ENCODE assay signal across 8 cellular contexts in genomic region chr6:26026833-26027490, GRCh38.
DNase-seq lines count a peak whose midpoint lies in the region; TF ChIP-seq lines count a peak whose summit lies in the region.

No MANE protein-coding gene starts in this region.

- H3K36me3 Mint-ChIP-seq in HFFc6 (ENCODE audit: low read depth): no peaks in the 10 kb centered on the region
- peaks cover 4% of the 10 kb centered on the region for H3K36me3 Mint-ChIP-seq in activated naive CD4-positive, alpha-beta T cell treated with anti-CD3 and anti-CD28 coated beads, Interleukin-2, amount 10 ng/mL, durations not matched to agents 7 days and 5 days

- CTCF ChIA-PET in activated naive CD4-positive, alpha-beta T cell treated with anti-CD3 and anti-CD28 coated beads, Interleukin-2, amount 10 ng/mL, durations not matched to agents 7 days and 5 days (lab: Charles Lee): interaction anchor here (1.1 to 2.3 kb wide), 5 partner anchors 10 to 36 kb away, joined by 3 to 26 read pairs (median 6); a partner anchor contains a TSS

- peak overlapping the region; percentile 89 for H3K4me3 Mint-ChIP-seq in HFFc6
- peak overlapping the region; percentile 77 for H3K4me3 Mint-ChIP-seq in activated naive CD4-positive, alpha-beta T cell treated with anti-CD3 and anti-CD28 coated beads, Interleukin-2, amount 10 ng/mL, durations not matched to agents 7 days and 5 days

- peak overlapping the region; percentile 94 for H3K4me2 ChIP-seq in osteoblast (ENCODE audit: insufficient read depth, low read length)

- no peaks in the 10 kb centered on the region for H3K79me2 ChIP-seq in osteoblast (ENCODE audit: insufficient read depth, low read length)

- H3K4me1 Mint-ChIP-seq in HFFc6 (ENCODE audit: low read depth): peaks cover 83% of the 10 kb centered on the region
- H3K4me1 Mint-ChIP-seq in activated naive CD4-positive, alpha-beta T cell treated with anti-CD3 and anti-CD28 coated beads, Interleukin-2, amount 10 ng/mL, durations not matched to agents 7 days and 5 days: peaks cover 84% of the 10 kb centered on the region

- peak overlapping the region; percentile 92 for H3K27ac Mint-ChIP-seq in HFFc6
- H3K27ac Mint-ChIP-seq in activated naive CD4-positive, alpha-beta T cell treated with anti-CD3 and anti-CD28 coated beads, Interleukin-2, amount 10 ng/mL, durations not matched to agents 7 days and 5 days: peak overlapping the region; percentile 99

- H3K9me3 ChIP-seq in osteoblast (ENCODE audit: low read depth, low read length) (no peaks in the 10 kb centered on the region), tibial nerve (no peaks in the 10 kb centered on the region)

- H4K20me1 ChIP-seq in osteoblast (ENCODE audit: insufficient read depth, low read length): no peaks in the 10 kb centered on the region

- no peaks in the 10 kb centered on the region for H3K27me3 ChIP-seq in osteoblast (ENCODE audit: insufficient read depth, low read length)
- H3K27me3 ChIP-seq in tibial nerve: no peaks in the 10 kb centered on the region

- TF ChIP-seq POLR2A in tibial nerve (IDR thresholded peaks at IDR 0.05): peak; percentile 92

- H3K4me3 ChIP-seq in osteoblast (ENCODE audit: insufficient read depth, low read length): peak overlapping the region; percentile 82
- peak overlapping the region; percentile 37 to 70 (median 64) for H3K4me3 ChIP-seq in tibial nerve

- 0 to 1% methylated on average over 42 to 44 of the region's 44 CpGs for WGBS in tibial nerve, 2 donors

- peak overlapping the region; percentile 95 for H3K27ac ChIP-seq in osteoblast (ENCODE audit: low read depth, low read length)
- peak overlapping the region; percentile 81 to 98 (median 91) for H3K27ac ChIP-seq in tibial nerve

- no peaks in the 10 kb centered on the region for H3K9me3 Mint-ChIP-seq in HFFc6
- no peaks in the 10 kb centered on the region for H3K9me3 Mint-ChIP-seq in activated naive CD4-positive, alpha-beta T cell treated with anti-CD3 and anti-CD28 coated beads, Interleukin-2, amount 10 ng/mL, durations not matched to agents 7 days and 5 days

- DNase-seq in GM03348 (ENCODE audit: low spot score): peak; percentile 80
- peak; percentile 90 for DNase-seq in HFFc6
- DNase-seq in NCI-H1048 (lab: John Stamatoyannopoulos, UW): peak; percentile 96
- DNase-seq in SK-N-DZ (ENCODE audit: low spot score): peak; percentile 96
- peak; percentile 95 for DNase-seq in activated naive CD4-positive, alpha-beta T cell treated with anti-CD3 and anti-CD28 coated beads, Interleukin-2, amount 10 ng/mL, durations not matched to agents 7 days and 5 days
- peak; percentile 84 for DNase-seq in globus pallidus (ENCODE audit: low spot score)
- DNase-seq in osteoblast (ENCODE audit: insufficient read length, low spot score, missing footprints): no peak
- peak; percentile 88 to 96 for DNase-seq in tibial nerve (ENCODE audit: low spot score in 2 of 2)

- no peaks in the 10 kb centered on the region for H3K36me3 ChIP-seq in osteoblast (ENCODE audit: insufficient read depth, low read length)
- no peaks in the 10 kb centered on the region for H3K36me3 ChIP-seq in tibial nerve

- H3K4me1 ChIP-seq in osteoblast (ENCODE audit: insufficient read depth, low read length) (peaks cover 18% of the 10 kb centered on the region), tibial nerve (peaks cover 0 to 29% (median 4%) of the 10 kb centered on the region in 4 donors)

- peak overlapping the region; percentile 80 for H2AFZ ChIP-seq in osteoblast (ENCODE audit: low read length)

- peaks cover 13% of the 10 kb centered on the region for H3K27me3 Mint-ChIP-seq in HFFc6 (ENCODE audit: insufficient read depth)
- no peaks in the 10 kb centered on the region for H3K27me3 Mint-ChIP-seq in activated naive CD4-positive, alpha-beta T cell treated with anti-CD3 and anti-CD28 coated beads, Interleukin-2, amount 10 ng/mL, durations not matched to agents 7 days and 5 days

- TF ChIP-seq EP300 in tibial nerve (IDR thresholded peaks at IDR 0.05): peak; percentile 85 to 100

- no peak for TF ChIP-seq CTCF in HFFc6 (IDR thresholded peaks at IDR 0.05)
- no peak for TF ChIP-seq CTCF in osteoblast (IDR thresholded peaks at IDR 0.05; ENCODE audit: extremely low read depth, low read depth, low read length)
- peak in 1 of 5 experiments; percentile 28 for TF ChIP-seq CTCF in tibial nerve (IDR thresholded peaks at IDR 0.05)
